2 cellular contexts compared by ENCODE assay signal in genomic region chr13:30873519-30873918, GRCh38.
TF ChIP-seq lines count a peak whose summit lies in the region.

No MANE protein-coding gene starts in this region.

TF ChIP-seq in SK-N-SH, 30 proteins besides CTCF, POLR2A, EP300 and RAD21 (continued from another document):
- TF ChIP-seq, protein P1, sequence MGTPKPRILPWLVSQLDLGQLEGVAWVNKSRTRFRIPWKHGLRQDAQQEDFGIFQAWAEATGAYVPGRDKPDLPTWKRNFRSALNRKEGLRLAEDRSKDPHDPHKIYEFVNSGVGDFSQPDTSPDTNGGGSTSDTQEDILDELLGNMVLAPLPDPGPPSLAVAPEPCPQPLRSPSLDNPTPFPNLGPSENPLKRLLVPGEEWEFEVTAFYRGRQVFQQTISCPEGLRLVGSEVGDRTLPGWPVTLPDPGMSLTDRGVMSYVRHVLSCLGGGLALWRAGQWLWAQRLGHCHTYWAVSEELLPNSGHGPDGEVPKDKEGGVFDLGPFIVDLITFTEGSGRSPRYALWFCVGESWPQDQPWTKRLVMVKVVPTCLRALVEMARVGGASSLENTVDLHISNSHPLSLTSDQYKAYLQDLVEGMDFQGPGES (IDR thresholded peaks at IDR 0.05; ENCODE audit: low read depth, low read length): no peak
- TF ChIP-seq EZH2phosphoT487 (IDR thresholded peaks at IDR 0.05; ENCODE audit: borderline replicate concordance, low read depth) (no peak), RFX5 (IDR thresholded peaks at IDR 0.05; ENCODE audit: low read length) (no peak), GABPA (IDR thresholded peaks at IDR 0.05; ENCODE audit: low read depth) (no peak), YY1 (IDR thresholded peaks at IDR 0.05; ENCODE audit: low read depth) (no peak), GATA2 (CRISPR knock-in tag; IDR thresholded peaks at IDR 0.05) (no peak), TAF1 (IDR thresholded peaks at IDR 0.05; ENCODE audit: borderline replicate concordance, low read depth, low read length) (no peak), RXRA (IDR thresholded peaks at IDR 0.05; ENCODE audit: borderline replicate concordance, low read depth) (no peak), ELF1 (IDR thresholded peaks at IDR 0.05) (no peak)

TF ChIP-seq in SK-N-SH treated with all-trans-retinoic acid at 6 μM for 48 hours, 23 proteins besides CTCF, POLR2A, EP300 and RAD21 (continued from another document):
- TF ChIP-seq PATZ1 (CRISPR knock-in tag; IDR thresholded peaks at IDR 0.05; ENCODE audit: borderline replicate concordance): no peak
- TF ChIP-seq ISL1 (CRISPR knock-in tag; IDR thresholded peaks at IDR 0.05): no peak
- no peak for TF ChIP-seq ZNF565 (CRISPR knock-in tag; conservative IDR thresholded peaks at IDR 0.05; ENCODE audit: low read depth)
- TF ChIP-seq RARB (CRISPR knock-in tag; IDR thresholded peaks at IDR 0.05): no peak
- no peak for TF ChIP-seq POU6F1 (CRISPR knock-in tag; IDR thresholded peaks at IDR 0.05; ENCODE audit: borderline replicate concordance, low read depth)
- TF ChIP-seq, protein P2, sequence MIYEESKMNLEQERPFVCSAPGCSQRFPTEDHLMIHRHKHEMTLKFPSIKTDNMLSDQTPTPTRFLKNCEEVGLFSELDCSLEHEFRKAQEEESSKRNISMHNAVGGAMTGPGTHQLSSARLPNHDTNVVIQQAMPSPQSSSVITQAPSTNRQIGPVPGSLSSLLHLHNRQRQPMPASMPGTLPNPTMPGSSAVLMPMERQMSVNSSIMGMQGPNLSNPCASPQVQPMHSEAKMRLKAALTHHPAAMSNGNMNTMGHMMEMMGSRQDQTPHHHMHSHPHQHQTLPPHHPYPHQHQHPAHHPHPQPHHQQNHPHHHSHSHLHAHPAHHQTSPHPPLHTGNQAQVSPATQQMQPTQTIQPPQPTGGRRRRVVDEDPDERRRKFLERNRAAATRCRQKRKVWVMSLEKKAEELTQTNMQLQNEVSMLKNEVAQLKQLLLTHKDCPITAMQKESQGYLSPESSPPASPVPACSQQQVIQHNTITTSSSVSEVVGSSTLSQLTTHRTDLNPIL (CRISPR knock-in tag; IDR thresholded peaks at IDR 0.05; ENCODE audit: low read depth): no peak
- TF ChIP-seq CSRNP3 (CRISPR knock-in tag; IDR thresholded peaks at IDR 0.05): no peak
- TF ChIP-seq ARNTL (CRISPR knock-in tag; IDR thresholded peaks at IDR 0.05; ENCODE audit: borderline replicate concordance, low read depth): no peak
- no peak for TF ChIP-seq TCF4 (CRISPR knock-in tag; IDR thresholded peaks at IDR 0.05; ENCODE audit: borderline replicate concordance)
TF ChIP-seq in SK-N-SH treated with all-trans-retinoic acid at 6 μM for 48 hours: peak in this region for 0.
